9 cellular contexts compared by ENCODE assay signal in the genomic region with DNA sequence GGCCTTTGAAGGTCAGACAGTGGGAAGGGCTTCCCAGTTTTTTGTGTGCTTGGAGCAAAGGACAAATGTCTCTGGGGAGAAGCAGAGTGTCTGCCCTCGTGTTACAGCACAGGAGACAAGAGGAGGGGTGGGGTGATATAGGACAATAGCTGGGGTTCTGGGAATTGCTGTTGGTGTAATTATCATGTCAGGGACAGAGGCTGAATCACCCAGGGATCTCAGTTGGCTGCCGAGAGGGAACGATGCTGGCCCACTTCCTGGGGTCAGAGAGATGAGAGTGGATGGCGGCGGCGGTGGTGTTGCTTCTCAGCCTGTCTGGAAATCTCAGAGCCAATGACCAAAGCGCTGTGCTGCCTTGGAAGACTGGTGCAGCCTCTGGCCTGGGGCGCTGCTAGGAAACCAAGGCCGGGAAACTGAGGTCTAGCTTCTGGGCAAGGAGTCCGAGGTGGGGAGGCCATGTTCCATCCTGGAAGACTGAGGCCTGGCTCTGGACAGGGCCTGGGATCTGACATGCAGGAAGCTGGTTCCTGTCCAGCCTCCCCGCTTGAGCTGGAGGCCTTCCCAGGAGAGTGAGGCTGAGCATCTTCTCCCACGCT. TPM values are rescaled to one million over a fixed set of nuclear protein-coding genes. Genes with fewer than 3 reads are reported as not detected.
DNase-seq lines count a peak whose midpoint lies in the region; ATAC-seq and TF ChIP-seq lines count a peak whose summit lies in the region.
"Had no signal": no experiment of that assay in that cellular context is flagged by ENCODE, and none has a peak within 500 bp of the region (broad histone marks: within the 10 kb centered on the region; RNA-seq: fewer than 3 reads in every experiment).

No MANE protein-coding gene starts in this region.

- peaks cover 52% of the 10 kb centered on the region for H3K4me1 ChIP-seq in BLaER1
- H3K4me1 ChIP-seq in Karpas-422 (ENCODE audit: low read length): peaks cover 37% of the 10 kb centered on the region
- H3K4me1 ChIP-seq in colonic mucosa: peaks cover 4% of the 10 kb centered on the region

- peak overlapping the region; percentile 90 for H3K4me3 Mint-ChIP-seq in neural crest cell

- peak overlapping the region; percentile 76 for H3K27ac Mint-ChIP-seq in neural crest cell (ENCODE audit: unreplicated experiment)

- H3K9me3 ChIP-seq in BLaER1 (no peaks in the 10 kb centered on the region), Karpas-422 (ENCODE audit: low read length) (no peaks in the 10 kb centered on the region), colonic mucosa (no peaks in the 10 kb centered on the region)

- DNase-seq in Karpas-422: no peak
- DNase-seq in colonic mucosa: no peak
- no peak for DNase-seq in neural crest cell (ENCODE audit: low read depth, low spot score)
- no peak for DNase-seq in NCI-H446 (lab: John Stamatoyannopoulos, UW)
- no peak for DNase-seq in dermis blood vessel endothelial cell
- DNase-seq: foreskin melanocyte had no signal

- peaks cover 14% of the 10 kb centered on the region for H3K27me3 Mint-ChIP-seq in neural crest cell (ENCODE audit: low read depth)

- TF ChIP-seq CTCF in colonic mucosa (IDR thresholded peaks at IDR 0.05) (no peak), neural crest cell (conservative IDR thresholded peaks at IDR 0.05) (no peak)

- peaks cover 5% of the 10 kb centered on the region; the same call in 1 of the 2 replicates for H3K79me2 ChIP-seq in Karpas-422 (ENCODE audit: low read length)

- H3K36me3 ChIP-seq in BLaER1 (peaks cover 9% of the 10 kb centered on the region), Karpas-422 (ENCODE audit: insufficient read depth, low read length) (no peaks in the 10 kb centered on the region), colonic mucosa (no peaks in the 10 kb centered on the region)

- H3K27me3 ChIP-seq in BLaER1 (peaks cover 16% of the 10 kb centered on the region), Karpas-422 (ENCODE audit: low read length) (no peaks in the 10 kb centered on the region), colonic mucosa (no peaks in the 10 kb centered on the region)

- H3K27ac ChIP-seq in BLaER1: no peak overlapping the region
- no peak overlapping the region for H3K27ac ChIP-seq in Karpas-422 (ENCODE audit: low read length)
- peak overlapping the region; percentile 55 for H3K27ac ChIP-seq in colonic mucosa

- H3K4me3 ChIP-seq in BLaER1: peak overlapping the region; percentile 78; the same call in 1 of the 2 replicates
- H3K4me3 ChIP-seq in Karpas-422 (ENCODE audit: low read length): peak overlapping the region; percentile 80; the same call in 1 of the 2 replicates
- H3K4me3 ChIP-seq in colonic mucosa: no peak overlapping the region

- intact Hi-C loops in colonic mucosa (cut with DNase I): no loop called here

- H3K36me3 Mint-ChIP-seq in neural crest cell (ENCODE audit: low read depth): no peaks in the 10 kb centered on the region

- peaks cover 39% of the 10 kb centered on the region for H3K4me1 Mint-ChIP-seq in neural crest cell

- H3K4me2 ChIP-seq in BLaER1: peak overlapping the region; percentile 100
- H3K4me2 ChIP-seq in Karpas-422 (ENCODE audit: low read depth, low read length, poor library complexity, severe bottlenecking): peak overlapping the region; percentile 87

- H3K9me2 ChIP-seq in Karpas-422 (replicated peaks; ENCODE audit: insufficient read depth, low read length): no peaks in the 10 kb centered on the region

- H3K9ac ChIP-seq in BLaER1 (peak overlapping the region; percentile 82; the same call in 1 of the 2 replicates), Karpas-422 (ENCODE audit: low read length) (peak overlapping the region; percentile 74), colonic mucosa (ENCODE audit: low read depth in 2 of 2, low read length in 2 of 2) (no peak overlapping the region)

- H2AFZ ChIP-seq in Karpas-422 (ENCODE audit: low read length): no peak overlapping the region

- H4K20me1 ChIP-seq in BLaER1: peaks cover 18% of the 10 kb centered on the region
- 0 out of 2 replicates have a peak, but pooled peaks cover 15% of the 10 kb centered on the region for H4K20me1 ChIP-seq in Karpas-422 (ENCODE audit: insufficient read depth, low read depth, low read length)

- H3K9me3 Mint-ChIP-seq in neural crest cell: no peaks in the 10 kb centered on the region

- ATAC-seq in GM21619 (IDR thresholded peaks at IDR 0.05; ENCODE audit: unreplicated experiment) (no peak), GM19328 (IDR thresholded peaks at IDR 0.05; ENCODE audit: unreplicated experiment) (no peak)

RNA-seq across cellular contexts. Expression of a gene that starts 1.3 kb away (rescaled TPM):
- 4.6 and 8.4 TPM in 2 replicates for total RNA-seq in Karpas-422 (2014; rRNA removed; shearing (Covaris generic); ENCODE audit: low replicate concordance)
- total RNA-seq in colonic mucosa (10 to 100 TPM; 12.8 to 19.6 TPM), neural crest cell (10.2 and 10.6 TPM in 2 replicates), dermis blood vessel endothelial cell (1.1 and 1.5 TPM in 2 replicates)

RNA-seq across cellular contexts. Expression of a gene that starts 19.6 kb away (rescaled TPM):
- 2.2 and 7.1 TPM in 2 replicates for total RNA-seq in Karpas-422 (2014; rRNA removed; shearing (Covaris generic); ENCODE audit: low replicate concordance)
- total RNA-seq in colonic mucosa (10 to 100 TPM; 27.2 to 37.3 TPM), neural crest cell (24.6 and 26.1 TPM in 2 replicates), dermis blood vessel endothelial cell (3.4 and 4.9 TPM in 2 replicates)

RNA-seq across cellular contexts. Expression of a gene that starts 33.7 kb away (rescaled TPM):
- 0.11 and 0.41 TPM in 2 replicates for total RNA-seq in Karpas-422 (2014; rRNA removed; shearing (Covaris generic); ENCODE audit: low replicate concordance)
- 10 to 100 TPM in 1 of 2 donors, 1 to 10 TPM in 1; 5.3 to 11.5 TPM for total RNA-seq in colonic mucosa
- 0.44 TPM in 1 of 2 replicates, not detected in the other for total RNA-seq in neural crest cell
- total RNA-seq in dermis blood vessel endothelial cell: not detected in 2 replicates

RNA-seq across cellular contexts. Expression of a gene that starts 45.0 kb away (rescaled TPM):
- 4.0 and 8.9 TPM in 2 replicates for total RNA-seq in Karpas-422 (2014; rRNA removed; shearing (Covaris generic); ENCODE audit: low replicate concordance)
- total RNA-seq in colonic mucosa (10 to 100 TPM; 19.5 to 21.7 TPM), neural crest cell (6.1 and 6.3 TPM in 2 replicates), dermis blood vessel endothelial cell (24.5 and 26.9 TPM in 2 replicates)

RNA-seq across cellular contexts. Expression of a gene that starts 56.0 kb away (rescaled TPM):
- 1.1 TPM in 1 of 2 replicates, not detected in the other for total RNA-seq in Karpas-422 (2014; rRNA removed; shearing (Covaris generic); ENCODE audit: low replicate concordance)
- total RNA-seq in colonic mucosa (under 1 TPM; 0.74 to 0.82 TPM), neural crest cell (not detected in 2 replicates), dermis blood vessel endothelial cell (under 0.01 and 0.05 TPM in 2 replicates)

Comparison
In these comparisons a context has a peak if more than half of its experiments do, and no peak if none do; other contexts are left out.
1. H3K9ac ChIP-seq: peak in BLaER1 (single experiment) and Karpas-422 (single experiment); none in colonic mucosa (0 of 2).